ENCODE assay signal across 2 cellular contexts in genomic region chr19:39155741-39156140, GRCh38.
TF ChIP-seq lines count a peak whose summit lies in the region.

No MANE protein-coding gene starts in this region.

TF ChIP-seq in IMR-90, 13 proteins besides CTCF, POLR2A, EP300 and RAD21:
- TF ChIP-seq RFX5 (IDR thresholded peaks at IDR 0.05; ENCODE audit: low read depth, low read length) (no peak), CHD1 (IDR thresholded peaks at IDR 0.05; ENCODE audit: low read depth, low read length) (no peak), SMC3 (IDR thresholded peaks at IDR 0.05; ENCODE audit: low read depth, low read length) (no peak), MXI1 (IDR thresholded peaks at IDR 0.05; ENCODE audit: borderline replicate concordance, low read depth, low read length) (no peak), BHLHE40 (IDR thresholded peaks at IDR 0.05; ENCODE audit: low read depth, low read length) (no peak), RCOR1 (IDR thresholded peaks at IDR 0.05; ENCODE audit: insufficient replicate concordance, low read length) (no peak)

TF ChIP-seq in H1, 55 proteins besides CTCF, POLR2A, EP300 and RAD21:
- TF ChIP-seq TAF7 (optimal IDR thresholded peaks at IDR 0.05; ENCODE audit: borderline replicate concordance, low read depth, low read length) = no peak
- TF ChIP-seq JUN (IDR thresholded peaks at IDR 0.05; ENCODE audit: low read depth, low read length) = no peak
- no peak for TF ChIP-seq TCF12 (IDR thresholded peaks at IDR 0.05; ENCODE audit: low read depth, low read length)
- TF ChIP-seq BCL11A (IDR thresholded peaks at IDR 0.05; ENCODE audit: low read depth in 2 of 2, low read length in 2 of 2) = no peak
- TF ChIP-seq JUND (IDR thresholded peaks at IDR 0.05; ENCODE audit: low read length) = no peak
- TF ChIP-seq CBX8 (IDR thresholded peaks at IDR 0.05; ENCODE audit: borderline replicate concordance, low read depth, low read length) = no peak
- TF ChIP-seq POLR2AphosphoS5 (IDR thresholded peaks at IDR 0.05; ENCODE audit: low read depth, low read length) = no peak
- no peak for TF ChIP-seq EZH2 (IDR thresholded peaks at IDR 0.05; ENCODE audit: low read depth, low read length, severe bottlenecking)
- TF ChIP-seq SUZ12 (IDR thresholded peaks at IDR 0.05; ENCODE audit: low read length) = no peak
- TF ChIP-seq SAP30 (IDR thresholded peaks at IDR 0.05; ENCODE audit: insufficient read depth, insufficient replicate concordance, low read length) = no peak
- no peak for TF ChIP-seq SP4 (IDR thresholded peaks at IDR 0.05; ENCODE audit: low read length)
- TF ChIP-seq CHD1 (IDR thresholded peaks at IDR 0.05; ENCODE audit: low read depth, low read length) = no peak
- no peak for TF ChIP-seq BRCA1 (IDR thresholded peaks at IDR 0.05; ENCODE audit: low read depth, low read length)
- TF ChIP-seq GTF2F1 (IDR thresholded peaks at IDR 0.05; ENCODE audit: borderline replicate concordance, low read depth, low read length) = no peak
- TF ChIP-seq RBBP5 (IDR thresholded peaks at IDR 0.05; ENCODE audit: borderline replicate concordance, low read depth, low read length) = no peak
- TF ChIP-seq E2F6 (IDR thresholded peaks at IDR 0.05) = no peak
- no peak for TF ChIP-seq BACH1 (IDR thresholded peaks at IDR 0.05; ENCODE audit: low read length)
